ENCODE assay signal across 21 cellular contexts in the genomic region with DNA sequence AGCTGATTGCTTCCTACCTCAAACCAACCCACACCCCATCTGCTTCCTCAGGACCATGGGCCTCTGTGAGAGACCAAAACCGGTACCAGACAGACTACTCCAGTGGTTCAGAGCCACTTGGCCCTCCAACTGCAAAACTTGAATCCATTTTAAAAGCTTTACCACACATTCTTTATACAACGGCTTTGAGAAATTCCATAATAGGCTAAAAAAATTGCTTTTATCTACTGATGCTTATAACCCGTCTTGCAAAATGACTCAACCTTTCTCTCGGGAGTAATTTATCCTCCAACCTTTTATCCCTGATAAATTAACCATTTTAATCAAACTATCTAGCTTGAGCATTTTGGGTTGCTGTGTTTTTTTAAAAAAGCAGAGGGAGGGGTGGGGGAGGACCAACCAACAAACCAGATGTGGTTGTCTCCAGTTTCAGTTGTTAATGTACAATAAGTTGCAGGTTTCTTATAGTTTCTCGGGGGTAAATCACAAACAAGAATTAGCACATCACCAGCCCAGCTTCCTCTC.
"Had no signal": no experiment of that assay in that cellular context is flagged by ENCODE, and none has a peak within 500 bp of the region (broad histone marks: within the 10 kb centered on the region; RNA-seq: fewer than 3 reads in every experiment).

No MANE protein-coding gene starts in this region.

- H3K9me3 Mint-ChIP-seq: activated naive CD4-positive, alpha-beta T cell treated with anti-CD3 and anti-CD28 coated beads, Interleukin-2, amount 50 U/mL, for 24 hours had no signal

- H3K27ac Mint-ChIP-seq: activated CD8-positive, alpha-beta T cell treated with anti-CD3 and anti-CD28 coated beads, Interleukin-2, amount 10 ng/mL, durations not matched to agents 7 days and 5 days; activated naive CD4-positive, alpha-beta T cell treated with anti-CD3 and anti-CD28 coated beads, Interleukin-2, amount 50 U/mL, for 24 hours; naive B cell; type B pancreatic cell had no signal

- ATAC-seq: activated CD8-positive, alpha-beta T cell treated with anti-CD3 and anti-CD28 coated beads, Interleukin-2, amount 10 ng/mL, durations not matched to agents 7 days and 5 days; heart left ventricle; left ventricle myocardium superior had no signal

- H3K4me1 ChIP-seq: ascending aorta, colonic mucosa, esophagus muscularis mucosa, heart left ventricle, sigmoid colon, spleen, testis had no signal

- H3K36me3 Mint-ChIP-seq: activated naive CD4-positive, alpha-beta T cell treated with anti-CD3 and anti-CD28 coated beads, Interleukin-2, amount 50 U/mL, for 24 hours; naive B cell; type B pancreatic cell had no signal

- H3K4me3 ChIP-seq: ascending aorta, colonic mucosa, dorsolateral prefrontal cortex, esophagus muscularis mucosa, heart left ventricle, sigmoid colon, spleen, testis had no signal

- DNase-seq: activated CD4-positive, alpha-beta T cell treated with anti-CD3 and anti-CD28 coated beads for 1 hour; activated CD4-positive, alpha-beta T cell treated with anti-CD3 and anti-CD28 coated beads, Interleukin-2, amount 50 U/mL, for 1 hour; activated CD8-positive, alpha-beta T cell treated with anti-CD3 and anti-CD28 coated beads, Interleukin-2, amount 10 ng/mL, durations not matched to agents 7 days and 5 days; activated gamma-delta T cell treated with Interleukin-2 at 50 U/mL for 16 hours; activated T-cell treated with anti-CD3 and anti-CD28 coated beads, Interleukin-2, amount 50 U/mL, for 1 hour; colonic mucosa; dorsolateral prefrontal cortex; heart left ventricle; left ventricle myocardium superior; mammary epithelial cell; naive B cell; sigmoid colon; spleen; stimulated activated CD4-positive, alpha-beta T cell treated with anti-CD3 and anti-CD28 coated beads, Interleukin-4, amount 100 ng/mL, for 1 hour; stimulated activated naive CD4-positive, alpha-beta T cell; T-helper 1 cell; testis had no signal

- H3K9me3 ChIP-seq: ascending aorta, colonic mucosa, esophagus muscularis mucosa, heart left ventricle, sigmoid colon, spleen, testis had no signal

- H3K4me3 Mint-ChIP-seq: activated CD8-positive, alpha-beta T cell treated with anti-CD3 and anti-CD28 coated beads, Interleukin-2, amount 10 ng/mL, durations not matched to agents 7 days and 5 days; activated naive CD4-positive, alpha-beta T cell treated with anti-CD3 and anti-CD28 coated beads, Interleukin-2, amount 50 U/mL, for 24 hours; naive B cell had no signal

- H3K27me3 ChIP-seq: ascending aorta, colonic mucosa, esophagus muscularis mucosa, sigmoid colon, spleen, testis had no signal

- H3K36me3 ChIP-seq: ascending aorta, colonic mucosa, esophagus muscularis mucosa, heart left ventricle, sigmoid colon, spleen had no signal

- H3K27me3 Mint-ChIP-seq: activated naive CD4-positive, alpha-beta T cell treated with anti-CD3 and anti-CD28 coated beads, Interleukin-2, amount 50 U/mL, for 24 hours had no signal

- H3K4me1 Mint-ChIP-seq: activated naive CD4-positive, alpha-beta T cell treated with anti-CD3 and anti-CD28 coated beads, Interleukin-2, amount 50 U/mL, for 24 hours; naive B cell had no signal

- H3K27ac ChIP-seq: ascending aorta, colonic mucosa, dorsolateral prefrontal cortex, esophagus muscularis mucosa, heart left ventricle, sigmoid colon, spleen, testis had no signal
